Comparison of ENCODE assay signal across 10 cellular contexts in genomic region chr15:95325763-95326688, GRCh38.
A peak's percentile ranks its signal among the peaks of the same experiment; 100 is the strongest.
DNase-seq lines count a peak whose midpoint lies in the region; ATAC-seq, FAIRE-seq and TF ChIP-seq lines count a peak whose summit lies in the region.
"Had no signal": no experiment of that assay in that cellular context is flagged by ENCODE, and none has a peak within 500 bp of the region (broad histone marks: within the 10 kb centered on the region; RNA-seq: fewer than 3 reads in every experiment).

No MANE protein-coding gene starts in this region.

- peak overlapping the region; percentile 20 for H3K18ac ChIP-seq in neuronal stem cell (ENCODE audit: low read length)

- DNase-seq in astrocyte (ENCODE audit: low read depth) (peak; percentile 17), left cardiac atrium (no peak), neuronal stem cell (ENCODE audit: low spot score) (no peak), BE2C (no peak), NCI-H446 treated with DMSO at 0.1 percent for 48 hours (lab: John Stamatoyannopoulos, UW) (no peak)
- DNase-seq in activated T-cell treated with anti-CD3 and anti-CD28 coated beads, Interleukin-2, amount 50 U/mL, for 4 hours, result no peak
- DNase-seq: effector memory CD8-positive, alpha-beta T cell; stimulated activated CD4-positive, alpha-beta T cell treated with anti-CD3 and anti-CD28 coated beads, Interleukin-4, amount 100 ng/mL, for 4 hours had no signal

- H3K27ac Mint-ChIP-seq in astrocyte (ENCODE audit: unreplicated experiment), result no peak overlapping the region
- H3K27ac Mint-ChIP-seq: effector memory CD8-positive, alpha-beta T cell had no signal

- ATAC-seq in left cardiac atrium (peak; percentile 32 to 63), GM18502 (IDR thresholded peaks at IDR 0.05; ENCODE audit: poor library complexity, unreplicated experiment) (no peak)
- no peak for ATAC-seq in activated T-cell treated with anti-CD3 and anti-CD28 coated beads, Interleukin-2, amount 50 U/mL, for 4 hours
- ATAC-seq: effector memory CD8-positive, alpha-beta T cell had no signal

- peak overlapping the region; percentile 88 for H2AFZ ChIP-seq in ACC112 (ENCODE audit: low read length, unreplicated experiment)
- peak overlapping the region; percentile 89 for H2AFZ ChIP-seq in astrocyte (ENCODE audit: low read depth, low read length)
- peak overlapping the region; percentile 88 for H2AFZ ChIP-seq in neuronal stem cell (ENCODE audit: low read length)

- H3K36me3 ChIP-seq in ACC112 (ENCODE audit: insufficient read depth, low read length) (no peaks in the 10 kb centered on the region), astrocyte (ENCODE audit: insufficient read depth, low read length) (no peaks in the 10 kb centered on the region), neuronal stem cell (replicated peaks in 1 of 2; ENCODE audit: control insufficient read depth in 2 of 2, insufficient read depth in 2 of 2, low read length in 2 of 2) (no peaks in the 10 kb centered on the region), BE2C (no peaks in the 10 kb centered on the region)

- no peaks in the 10 kb centered on the region for H4K20me1 ChIP-seq in astrocyte (ENCODE audit: insufficient read depth, low read length)

- H2BK12ac ChIP-seq in neuronal stem cell (ENCODE audit: low read length), result no peak overlapping the region

- H2BK120ac ChIP-seq in neuronal stem cell (ENCODE audit: low read depth, low read length), result no peak overlapping the region

- peak overlapping the region; percentile 44; the same call in 1 of the 2 replicates for H3K27ac ChIP-seq in ACC112 (ENCODE audit: low read depth, low read length)
- no peak overlapping the region for H3K27ac ChIP-seq in astrocyte (ENCODE audit: low read depth, low read length)
- H3K27ac ChIP-seq in neuronal stem cell (replicated peaks; ENCODE audit: low read length), result no peak overlapping the region

- intact Hi-C loops in left cardiac atrium (cut with DNase I), result no loop called here

- TF ChIP-seq CTCF in astrocyte (IDR thresholded peaks at IDR 0.05; ENCODE audit: insufficient read depth, low read depth, low read length), result no peak
- no peak for TF ChIP-seq CTCF in BE2C (IDR thresholded peaks at IDR 0.05; ENCODE audit: low read depth, low read length)

- H3K79me2 ChIP-seq in ACC112 (ENCODE audit: control insufficient read depth, insufficient read depth, low read length, unreplicated experiment), result no peaks in the 10 kb centered on the region
- no peaks in the 10 kb centered on the region for H3K79me2 ChIP-seq in astrocyte (ENCODE audit: insufficient read depth, low read length)

- peaks cover 8% of the 10 kb centered on the region for H3K4me1 Mint-ChIP-seq in astrocyte (ENCODE audit: low read depth, unreplicated experiment)
- peaks cover 5% of the 10 kb centered on the region for H3K4me1 Mint-ChIP-seq in activated T-cell treated with anti-CD3 and anti-CD28 coated beads, Interleukin-2, amount 50 U/mL, for 4 hours (ENCODE audit: low read depth)

- H3K4ac ChIP-seq in neuronal stem cell (ENCODE audit: low read length), result no peak overlapping the region

- peaks cover 9% of the 10 kb centered on the region for H3K27me3 Mint-ChIP-seq in astrocyte (ENCODE audit: low read depth, unreplicated experiment)
- H3K27me3 Mint-ChIP-seq in activated T-cell treated with anti-CD3 and anti-CD28 coated beads, Interleukin-2, amount 50 U/mL, for 4 hours (ENCODE audit: low read depth), result peaks cover 20% of the 10 kb centered on the region

- H3K9me3 Mint-ChIP-seq in astrocyte (ENCODE audit: unreplicated experiment), result no peaks in the 10 kb centered on the region
- no peaks in the 10 kb centered on the region for H3K9me3 Mint-ChIP-seq in activated T-cell treated with anti-CD3 and anti-CD28 coated beads, Interleukin-2, amount 50 U/mL, for 4 hours
- H3K9me3 Mint-ChIP-seq: effector memory CD8-positive, alpha-beta T cell had no signal

- no peak overlapping the region for H4K91ac ChIP-seq in neuronal stem cell (ENCODE audit: low read depth, low read length, poor library complexity)

- no peak overlapping the region for H2AK5ac ChIP-seq in neuronal stem cell (ENCODE audit: low read depth, low read length)

- H3K9me3 ChIP-seq in astrocyte (ENCODE audit: insufficient read depth, low read depth, low read length) (no peaks in the 10 kb centered on the region), neuronal stem cell (replicated peaks in 1 of 2; ENCODE audit: control insufficient read depth in 2 of 2, insufficient read depth in 1 of 2, low read depth in 1 of 2, low read length in 2 of 2) (no peaks in the 10 kb centered on the region), BE2C (no peaks in the 10 kb centered on the region)

- no peak overlapping the region for H2BK15ac ChIP-seq in neuronal stem cell (ENCODE audit: low read length)

- no peaks in the 10 kb centered on the region for H3K36me3 Mint-ChIP-seq in astrocyte (ENCODE audit: low read depth, unreplicated experiment)
- no peaks in the 10 kb centered on the region for H3K36me3 Mint-ChIP-seq in activated T-cell treated with anti-CD3 and anti-CD28 coated beads, Interleukin-2, amount 50 U/mL, for 4 hours (ENCODE audit: insufficient read depth)

- WGBS in neuronal stem cell (ENCODE audit: extremely low coverage in 2 of 2, insufficient read length in 2 of 2, insufficient replicate concordance in 1 of 2), 2 donors, result no CpG with 5 or more reads among the region's 10 CpGs

- H2BK5ac ChIP-seq in neuronal stem cell (ENCODE audit: low read length), result no peak overlapping the region

- no peaks in the 10 kb centered on the region for H3K79me1 ChIP-seq in neuronal stem cell (ENCODE audit: low read depth, low read length)

- H3K4me3 Mint-ChIP-seq in astrocyte (ENCODE audit: unreplicated experiment), result peak overlapping the region; percentile 78
- H3K4me3 Mint-ChIP-seq in activated T-cell treated with anti-CD3 and anti-CD28 coated beads, Interleukin-2, amount 50 U/mL, for 4 hours, result no peak overlapping the region
- H3K4me3 Mint-ChIP-seq: effector memory CD8-positive, alpha-beta T cell had no signal

- FAIRE-seq in astrocyte (lab: Jason Lieb, UNC), result no peak

- H3K4me1 ChIP-seq in ACC112 (ENCODE audit: control insufficient read depth, insufficient read depth, low read length, unreplicated experiment) (peaks cover 13% of the 10 kb centered on the region), astrocyte (ENCODE audit: insufficient read depth, low read length) (peaks cover 9% of the 10 kb centered on the region), neuronal stem cell (ENCODE audit: control insufficient read depth in 2 of 2, insufficient read depth in 1 of 2, low read depth in 1 of 2, low read length in 2 of 2) (peaks cover 0 to 1% of the 10 kb centered on the region in 2 donors), BE2C (no peaks in the 10 kb centered on the region)

- H3K27me3 ChIP-seq in ACC112 (ENCODE audit: insufficient read depth, low read length), result no peaks in the 10 kb centered on the region
- no peaks in the 10 kb centered on the region for H3K27me3 ChIP-seq in astrocyte (ENCODE audit: insufficient read depth, low read length)
- peaks cover 0 to 5% (median 0%) of the 10 kb centered on the region in 3 experiments for H3K27me3 ChIP-seq in neuronal stem cell (ENCODE audit: control insufficient read depth in 3 of 3, insufficient read depth in 3 of 3, low read depth in 1 of 3, low read length in 3 of 3)
- H3K27me3 ChIP-seq in BE2C, result no peaks in the 10 kb centered on the region

- H3K4me2 ChIP-seq in astrocyte (ENCODE audit: low read length) (peak overlapping the region; percentile 90), neuronal stem cell (ENCODE audit: insufficient read depth, low read length, poor library complexity, severe bottlenecking) (peak overlapping the region; percentile 93)

- no peak overlapping the region for H4K8ac ChIP-seq in neuronal stem cell (ENCODE audit: low read depth, low read length)

- H3K23ac ChIP-seq in neuronal stem cell (ENCODE audit: low read depth, low read length, poor library complexity), result no peak overlapping the region

- no peak overlapping the region for H3K14ac ChIP-seq in neuronal stem cell (ENCODE audit: low read length)

- H3K9ac ChIP-seq in astrocyte (ENCODE audit: low read length), result peak overlapping the region; percentile 67
- H3K9ac ChIP-seq in neuronal stem cell (ENCODE audit: low read depth, low read length, poor library complexity), result no peak overlapping the region

- H3K4me3 ChIP-seq in ACC112 (ENCODE audit: low read depth, low read length), result peak overlapping the region; percentile 75
- H3K4me3 ChIP-seq in astrocyte (ENCODE audit: insufficient read depth, low read depth, low read length), result peak overlapping the region; percentile 65
- peak overlapping the region; percentile 29 to 85 for H3K4me3 ChIP-seq in neuronal stem cell (ENCODE audit: low read length in 2 of 2)
- no peak overlapping the region for H3K4me3 ChIP-seq in BE2C (ENCODE audit: low read depth, low read length)

Comparison
In these comparisons a context has a peak if more than half of its experiments do, and no peak if none do; other contexts are left out.
1. ATAC-seq: peak in left cardiac atrium (2 of 2); none in activated T-cell treated with anti-CD3 and anti-CD28 coated beads, Interleukin-2, amount 50 U/mL, for 4 hours (0 of 2) and GM18502 (single experiment).
2. Peak in every context shown above with its lines, with median percentiles within 50 percentile points of each other: H2AFZ ChIP-seq.